In genomic region chr16:63776437-63776836, GRCh38 we compare ENCODE assay signal across 25 cellular contexts.
"Had no signal": no experiment of that assay in that cellular context is flagged by ENCODE, and none has a peak within 500 bp of the region (broad histone marks: within the 10 kb centered on the region; RNA-seq: fewer than 3 reads in every experiment).

No MANE protein-coding gene starts in this region.

- H3K27me3 ChIP-seq: neural progenitor cell, ovary, right lobe of liver, sigmoid colon, stomach, tibial artery, transverse colon, upper lobe of left lung, vagina had no signal

- ATAC-seq: naive thymus-derived CD4-positive, alpha-beta T cell; natural killer cell; psoas muscle; right cardiac atrium; right lobe of liver; stimulated activated effector memory CD8-positive, alpha-beta T cell treated with anti-CD3 and anti-CD28 coated beads, Interleukin-12 subunit alpha, Interleukin-12 subunit beta, amount 100 ng/mL, for 72 hours; stimulated activated naive B cell treated with anti-CD40 and anti-IgM and Interleukin-4, amounts not matched to agents 10 μg/mL and 1 μg/mL and 100 μg/mL, for 72 hours had no signal

- H3K4me1 ChIP-seq: neural progenitor cell, parathyroid adenoma, psoas muscle, right lobe of liver, sigmoid colon, stomach, tibial artery, transverse colon, upper lobe of left lung, vagina had no signal

- H3K36me3 ChIP-seq: neural progenitor cell, ovary, right lobe of liver, sigmoid colon, stomach, tibial artery, transverse colon, upper lobe of left lung, vagina had no signal

- H3K9me3 ChIP-seq: ovary, psoas muscle, right lobe of liver, sigmoid colon, stomach, tibial artery, transverse colon, upper lobe of left lung, vagina had no signal

- H3K4me3 ChIP-seq: neural progenitor cell, ovary, psoas muscle, right lobe of liver, sigmoid colon, stomach, tibial artery, transverse colon, upper lobe of left lung, vagina had no signal

- DNase-seq: naive thymus-derived CD4-positive, alpha-beta T cell; natural killer cell; occipital lobe; ovary; posterior cingulate gyrus; psoas muscle; right cardiac atrium; right lobe of liver; sigmoid colon; small intestine; stimulated activated CD4-positive, alpha-beta T cell treated with anti-CD3 and anti-CD28 coated beads, Interleukin-15, amount 100 ng/mL, for 24 hours; stimulated activated CD4-positive, alpha-beta T cell treated with anti-CD3 and anti-CD28 coated beads, Interleukin-2, amount 100 ng/mL, for 24 hours; stimulated activated CD4-positive, alpha-beta T cell treated with anti-CD3 and anti-CD28 coated beads, Interleukin-2, amount 100 ng/mL, for 48 hours; stimulated activated CD4-positive, alpha-beta T cell treated with anti-CD3 and anti-CD28 coated beads, Interleukin-4, amount 100 ng/mL, for 24 hours; stimulated activated naive B cell treated with anti-CD40 and anti-IgM and Interleukin-4, amounts not matched to agents 10 μg/mL and 1 μg/mL and 100 μg/mL, for 72 hours; stimulated activated naive CD4-positive, alpha-beta T cell treated with Interleukin-2 at 50 U/mL for 16 hours; stomach; tibial artery; transverse colon; upper lobe of left lung had no signal

- H3K27ac ChIP-seq: neural progenitor cell, ovary, parathyroid adenoma, psoas muscle, right lobe of liver, sigmoid colon, stomach, tibial artery, transverse colon, upper lobe of left lung, vagina had no signal

- FAIRE-seq: small intestine, urothelium cell line had no signal
